ENCODE assay signal across 10 cellular contexts in genomic region chr18:62183578-62184195, GRCh38. TPM values are rescaled to one million over a fixed set of nuclear protein-coding genes. Genes with fewer than 3 reads are reported as not detected.
A peak's percentile ranks its signal among the peaks of the same experiment; 100 is the strongest.
DNase-seq lines count a peak whose midpoint lies in the region; ATAC-seq and TF ChIP-seq lines count a peak whose summit lies in the region.
"Had no signal": no experiment of that assay in that cellular context is flagged by ENCODE, and none has a peak within 500 bp of the region (broad histone marks: within the 10 kb centered on the region; RNA-seq: fewer than 3 reads in every experiment).

No MANE protein-coding gene starts in this region.

- no peaks in the 10 kb centered on the region for H3K9me3 Mint-ChIP-seq in memory B cell

- DNase-seq in NCI-H1436 (lab: John Stamatoyannopoulos, UW): peak; percentile 58
- DNase-seq in NCI-H1436 treated with DMSO at 0.1 percent for 48 hours (lab: John Stamatoyannopoulos, UW): no peak
- peak; percentile 72 for DNase-seq in KBM-7
- peak; percentile 1 for DNase-seq in SIG-M5 (lab: John Stamatoyannopoulos, UW)
- DNase-seq in central memory CD4-positive, alpha-beta T cell: peak; percentile 50
- DNase-seq in memory B cell (ENCODE audit: low spot score in 2 of 2): peak; percentile 32 to 46
- no peak for DNase-seq in upper lobe of left lung
- no peak for DNase-seq in GDM1 (lab: John Stamatoyannopoulos, UW)

- peaks cover 4 to 21% (median 11%) of the 10 kb centered on the region in 4 donors for H3K4me1 ChIP-seq in upper lobe of left lung

- in situ Hi-C loops in KBM-7 (cut with MboI; ENCODE audit: low pct_unique_long_range_greater_than_20kb, low sequenced_read_pairs): loop anchor here (25.0 kb wide), 1 partner anchor 804 kb away; no protein-coding TSS in a partner anchor

- no peak overlapping the region for H3K27ac ChIP-seq in upper lobe of left lung
- H3K27ac ChIP-seq: BLaER1 treated with 17β-estradiol and CSF1 and Interleukin-3, amounts not matched to agents 10 nM and 100 nM had no signal

- TF ChIP-seq CTCF in upper lobe of left lung (IDR thresholded peaks at IDR 0.05): peak; percentile 76 to 99 (median 85)

- H3K4me1 Mint-ChIP-seq in memory B cell: peaks cover 10% of the 10 kb centered on the region

- H3K27ac Mint-ChIP-seq in memory B cell: no peak overlapping the region
- H3K27ac Mint-ChIP-seq: activated naive CD8-positive, alpha-beta T cell had no signal

- no peak for ATAC-seq in memory B cell (ENCODE audit: low read depth)
- ATAC-seq in upper lobe of left lung (ENCODE audit: low FRiP score in 2 of 2): no peak

- no peaks in the 10 kb centered on the region for H3K27me3 Mint-ChIP-seq in memory B cell
- H3K27me3 Mint-ChIP-seq: activated naive CD8-positive, alpha-beta T cell had no signal

- H3K4me3 Mint-ChIP-seq in memory B cell: no peak overlapping the region
- H3K4me3 Mint-ChIP-seq: activated naive CD8-positive, alpha-beta T cell had no signal

- no peaks in the 10 kb centered on the region for H3K36me3 ChIP-seq in upper lobe of left lung

- TF ChIP-seq EP300 in upper lobe of left lung (IDR thresholded peaks at IDR 0.05): no peak

- H3K27me3 ChIP-seq in upper lobe of left lung: no peaks in the 10 kb centered on the region
- H3K27me3 ChIP-seq: BLaER1 treated with 17β-estradiol and CSF1 and Interleukin-3, amounts not matched to agents 10 nM and 100 nM had no signal

- H3K9me3 ChIP-seq in upper lobe of left lung: no peaks in the 10 kb centered on the region

- 8 to 15% methylated on average over 2 of the region's 2 CpGs for WGBS in upper lobe of left lung, 2 donors

- H3K36me3 Mint-ChIP-seq in memory B cell: peaks cover 3% of the 10 kb centered on the region

- TF ChIP-seq POLR2A in upper lobe of left lung (IDR thresholded peaks at IDR 0.05): no peak

- H3K4me3 ChIP-seq in upper lobe of left lung: no peak overlapping the region
- H3K4me3 ChIP-seq: BLaER1 treated with 17β-estradiol and CSF1 and Interleukin-3, amounts not matched to agents 10 nM and 100 nM had no signal

RNA-seq across cellular contexts. Expression of gene PIGN, which starts 3.2 kb away (rescaled TPM):
- 10 to 100 TPM; 16.9 to 36.2 (median 21.7) TPM for total RNA-seq in upper lobe of left lung

RNA-seq across cellular contexts. Expression of gene RELCH, which starts 3.4 kb away (rescaled TPM):
- total RNA-seq in upper lobe of left lung: 10 to 100 TPM; 27.8 to 66.7 (median 35.8) TPM

Comparison
In these comparisons a context has a peak if more than half of its experiments do, and no peak if none do; other contexts are left out.
1. DNase-seq: peak in NCI-H1436 (single experiment), KBM-7 (single experiment), SIG-M5 (single experiment), central memory CD4-positive, alpha-beta T cell (single experiment) and memory B cell (2 of 2); none in NCI-H1436 treated with DMSO at 0.1 percent for 48 hours (single experiment), upper lobe of left lung (0 of 2) and GDM1 (single experiment).